In the genomic region with DNA sequence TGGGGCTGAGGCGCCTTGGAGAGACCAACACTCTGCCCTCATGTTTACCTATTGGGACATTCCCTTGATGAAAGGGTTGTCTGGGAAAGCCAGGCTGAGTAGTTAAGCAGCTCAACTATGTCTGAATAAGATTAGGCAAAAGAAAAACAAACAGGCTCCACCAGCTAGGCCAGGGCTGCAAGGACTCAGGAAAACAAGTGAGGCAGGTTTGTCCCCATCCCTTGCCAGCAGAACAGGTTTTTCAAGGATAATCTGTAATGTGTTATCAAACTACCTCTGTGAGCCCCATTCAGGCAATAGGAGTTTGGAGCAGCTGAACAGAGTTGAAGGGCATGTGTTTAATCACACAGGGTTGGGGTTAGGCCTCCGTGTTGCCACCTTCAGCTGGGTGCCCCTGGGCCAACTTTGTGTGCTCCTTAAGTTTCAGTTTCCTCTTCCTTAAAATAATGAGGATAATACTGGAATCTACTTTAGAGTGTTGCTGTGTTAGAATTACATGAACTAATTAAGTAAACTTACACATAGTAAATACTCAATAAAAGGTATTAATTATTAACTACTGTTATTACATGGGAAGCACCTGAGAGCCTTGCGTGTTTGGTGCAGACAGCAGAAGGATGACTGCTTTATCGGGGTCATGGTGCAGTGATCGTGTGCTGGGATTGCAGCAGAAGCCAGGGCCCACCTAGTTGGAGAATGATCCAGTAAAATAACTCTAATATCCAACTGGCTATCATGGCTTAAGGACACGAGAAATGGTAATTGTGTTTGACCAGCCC, we compare ENCODE assay signal across 14 cellular contexts.
A peak's percentile ranks its signal among the peaks of the same experiment; 100 is the strongest.
DNase-seq lines count a peak whose midpoint lies in the region; ATAC-seq and TF ChIP-seq lines count a peak whose summit lies in the region.
"Had no signal": no experiment of that assay in that cellular context is flagged by ENCODE, and none has a peak within 500 bp of the region (broad histone marks: within the 10 kb centered on the region; RNA-seq: fewer than 3 reads in every experiment).

No MANE protein-coding gene starts in this region.

- no peak overlapping the region for H2BK5ac ChIP-seq in mesendoderm (ENCODE audit: low read length)

- DNase-seq in LNCaP clone FGC (ENCODE audit: low read depth) (peak; percentile 96), body of pancreas (peak; percentile 91 to 97 (median 96)), mesendoderm (peak; percentile 84), NCI-H2081 treated with DMSO at 0.1 percent for 48 hours (lab: John Stamatoyannopoulos, UW) (no peak)
- DNase-seq: activated T-cell treated with anti-CD3 and anti-CD28 coated beads for 4 hours, adrenal gland, left ventricle myocardium inferior, NCI-H226, SJCRH30 had no signal

- no peak overlapping the region for H2BK120ac ChIP-seq in mesendoderm (ENCODE audit: low read depth, low read length)

- no peaks in the 10 kb centered on the region for H3K79me1 ChIP-seq in mesendoderm (ENCODE audit: low read length)

- H4K8ac ChIP-seq in mesendoderm (ENCODE audit: low read depth, low read length): no peak overlapping the region

- no peak overlapping the region for H3K4ac ChIP-seq in mesendoderm (ENCODE audit: low read depth, low read length)

- H3K27ac ChIP-seq in 22Rv1: peak overlapping the region; percentile 84
- H3K27ac ChIP-seq in body of pancreas: peak overlapping the region; percentile 82 to 85 (median 84)
- H3K27ac ChIP-seq in mesendoderm (ENCODE audit: low read depth, low read length): no peak overlapping the region
- H3K27ac ChIP-seq: adrenal gland, left ventricle myocardium inferior, SJCRH30, tibial nerve had no signal

- H2AK5ac ChIP-seq in mesendoderm (ENCODE audit: low read length): no peak overlapping the region

- no peak overlapping the region for H3K4me3 ChIP-seq in LNCaP clone FGC (ENCODE audit: low read depth, low read length)
- no peak overlapping the region for H3K4me3 ChIP-seq in body of pancreas
- no peak overlapping the region for H3K4me3 ChIP-seq in mesendoderm (ENCODE audit: low read length)
- H3K4me3 ChIP-seq: adrenal gland, left ventricle myocardium inferior, SJCRH30, tibial nerve had no signal

- no peak overlapping the region for H4K5ac ChIP-seq in mesendoderm (ENCODE audit: low read length)

- H3K9me3 ChIP-seq in body of pancreas: no peaks in the 10 kb centered on the region
- H3K9me3 ChIP-seq: adrenal gland, left ventricle myocardium inferior, SJCRH30, tibial nerve had no signal

- 13 to 15% methylated on average over 6 of the region's 6 CpGs for WGBS in body of pancreas, 2 donors
- no CpG with 5 or more reads among the region's 6 CpGs for WGBS in mesendoderm (ENCODE audit: extremely low coverage, insufficient coverage, low lambda C conversion rate)

- no peak overlapping the region for H3K18ac ChIP-seq in mesendoderm (ENCODE audit: low read length)

- H3K36me3 ChIP-seq in body of pancreas (replicated peaks in 1 of 2; ENCODE audit: insufficient read depth in 1 of 2, low read depth in 2 of 2) (no peaks in the 10 kb centered on the region), mesendoderm (ENCODE audit: control insufficient read depth, insufficient read depth, low read length) (no peaks in the 10 kb centered on the region)
- H3K36me3 ChIP-seq: adrenal gland, left ventricle myocardium inferior, SJCRH30, tibial nerve had no signal

- H3K23ac ChIP-seq in mesendoderm (ENCODE audit: low read length): no peak overlapping the region

- H3K27me3 ChIP-seq in body of pancreas: no peaks in the 10 kb centered on the region
- H3K27me3 ChIP-seq in mesendoderm (ENCODE audit: insufficient read depth, low read length, poor library complexity): no peaks in the 10 kb centered on the region
- H3K27me3 ChIP-seq: adrenal gland, SJCRH30, tibial nerve had no signal

- H3K79me2 ChIP-seq in mesendoderm (ENCODE audit: control insufficient read depth, insufficient read depth, low read length): no peaks in the 10 kb centered on the region

- ATAC-seq in body of pancreas (peak; percentile 96), HG02759 (IDR thresholded peaks at IDR 0.05; ENCODE audit: unreplicated experiment) (no peak), GM19455 (IDR thresholded peaks at IDR 0.05; ENCODE audit: unreplicated experiment) (no peak), GM18520 (IDR thresholded peaks at IDR 0.05; ENCODE audit: unreplicated experiment) (no peak)

- intact Hi-C loops in body of pancreas (cut with DNase I): no loop called here

- TF ChIP-seq POLR2A in body of pancreas (IDR thresholded peaks at IDR 0.05): peak in 1 of 3 donors; percentile 24

- H3K9ac ChIP-seq in mesendoderm (ENCODE audit: low read length): no peak overlapping the region

- TF ChIP-seq CTCF in 22Rv1 (IDR thresholded peaks at IDR 0.05): no peak
- no peak for TF ChIP-seq CTCF in LNCaP clone FGC (IDR thresholded peaks at IDR 0.05; ENCODE audit: control insufficient read depth, extremely low read depth, insufficient read depth)
- peak in 1 of 7 experiments; percentile 8 for TF ChIP-seq CTCF in body of pancreas (IDR thresholded peaks at IDR 0.05)

- no peak overlapping the region for H3K56ac ChIP-seq in mesendoderm (ENCODE audit: low read length)

- no peak overlapping the region for H2BK15ac ChIP-seq in mesendoderm (replicated peaks; ENCODE audit: low read depth)

- H3K4me1 ChIP-seq in body of pancreas (peaks cover 75% of the 10 kb centered on the region), mesendoderm (ENCODE audit: control insufficient read depth, low read depth, low read length) (peaks cover 2% of the 10 kb centered on the region)
- H3K4me1 ChIP-seq: adrenal gland, left ventricle myocardium inferior, SJCRH30 had no signal

- no peak overlapping the region for H3K4me2 ChIP-seq in mesendoderm (ENCODE audit: low read length)
